9 cellular contexts compared by ENCODE assay signal in the genomic region with DNA sequence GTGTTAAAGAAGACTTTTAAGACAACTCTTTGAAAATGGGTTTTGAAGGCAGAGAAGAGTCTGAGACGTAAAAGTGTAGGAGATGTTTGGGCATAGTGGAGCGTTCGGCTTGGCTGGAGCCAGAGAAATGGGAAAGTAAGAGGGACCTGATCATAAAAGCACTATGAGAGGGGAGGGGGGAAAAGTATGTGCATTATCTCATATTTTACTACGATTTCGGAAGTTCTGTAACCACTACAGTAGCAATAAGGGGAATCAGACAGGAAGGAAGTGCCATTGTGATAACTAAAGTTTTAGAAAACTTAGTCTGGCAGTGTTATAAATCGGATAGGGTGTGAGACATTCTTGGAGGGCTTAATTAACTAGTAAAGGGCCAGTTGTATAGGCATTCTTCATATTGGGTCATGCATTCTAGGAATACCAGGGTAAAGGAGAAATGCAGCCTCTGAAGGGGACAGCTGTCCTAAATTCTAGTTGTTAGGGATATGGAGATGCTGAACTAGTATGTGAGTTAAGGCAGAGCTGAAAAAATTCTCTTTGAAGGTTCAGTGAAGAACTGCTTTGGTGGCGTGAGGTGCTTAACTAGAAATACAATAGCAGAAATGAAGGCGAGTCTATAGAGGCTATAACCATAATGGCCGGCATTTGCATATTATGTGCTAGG.
DNase-seq lines count a peak whose midpoint lies in the region; ATAC-seq and TF ChIP-seq lines count a peak whose summit lies in the region.
"Had no signal": no experiment of that assay in that cellular context is flagged by ENCODE, and none has a peak within 500 bp of the region (broad histone marks: within the 10 kb centered on the region; RNA-seq: fewer than 3 reads in every experiment).

No MANE protein-coding gene starts in this region.

- no peaks in the 10 kb centered on the region for H3K9me3 Mint-ChIP-seq in WTC11
- H3K9me3 Mint-ChIP-seq in stimulated activated effector memory CD8-positive, alpha-beta T cell treated with anti-CD3 and anti-CD28 coated beads, Interleukin-12 subunit alpha, Interleukin-12 subunit beta, amount 100 ng/mL, for 72 hours: peaks cover 8% of the 10 kb centered on the region

- H3K27me3 Mint-ChIP-seq in WTC11 (ENCODE audit: low read depth): peaks cover 3% of the 10 kb centered on the region; the same call in 1 of the 2 replicates

- H3K36me3 Mint-ChIP-seq in WTC11: no peaks in the 10 kb centered on the region
- no peaks in the 10 kb centered on the region for H3K36me3 Mint-ChIP-seq in stimulated activated effector memory CD8-positive, alpha-beta T cell treated with anti-CD3 and anti-CD28 coated beads, Interleukin-12 subunit alpha, Interleukin-12 subunit beta, amount 100 ng/mL, for 72 hours

- no peak for ATAC-seq in WTC11
- peak in 1 of 2 donors; percentile 4 for ATAC-seq in right cardiac atrium
- ATAC-seq in stimulated activated effector memory CD8-positive, alpha-beta T cell treated with anti-CD3 and anti-CD28 coated beads, Interleukin-12 subunit alpha, Interleukin-12 subunit beta, amount 100 ng/mL, for 72 hours: no peak
- no peak for ATAC-seq in sciatic nerve

- POLR2A ChIA-PET in WTC11 (lab: Charles Lee): no interaction called here

- no peaks in the 10 kb centered on the region for H3K9me3 ChIP-seq in right cardiac atrium (ENCODE audit: control insufficient read depth, low read length)

- H3K4me3 Mint-ChIP-seq in WTC11: peak overlapping the region; percentile 80
- peak overlapping the region; percentile 48 for H3K4me3 Mint-ChIP-seq in stimulated activated effector memory CD8-positive, alpha-beta T cell treated with anti-CD3 and anti-CD28 coated beads, Interleukin-12 subunit alpha, Interleukin-12 subunit beta, amount 100 ng/mL, for 72 hours
- H3K4me3 Mint-ChIP-seq: memory B cell had no signal

- CTCF ChIA-PET in WTC11 (lab: Charles Lee): interaction anchor here (0.9 kb wide), 1 partner anchor 141 kb away, joined by 3 read pairs; no protein-coding TSS in a partner anchor

- 52% methylated on average over 9 of the region's 9 CpGs for WGBS in right cardiac atrium

- intact Hi-C loops in right cardiac atrium (cut with DNase I) (no loop called here), sciatic nerve (cut with DNase I) (no loop called here)

- H3K27me3 ChIP-seq in right cardiac atrium (ENCODE audit: control insufficient read depth, insufficient read depth): no peaks in the 10 kb centered on the region

- H3K27ac ChIP-seq in right cardiac atrium (ENCODE audit: low read length): no peak overlapping the region

- peaks cover 19% of the 10 kb centered on the region for H3K4me1 Mint-ChIP-seq in WTC11
- H3K4me1 Mint-ChIP-seq in stimulated activated effector memory CD8-positive, alpha-beta T cell treated with anti-CD3 and anti-CD28 coated beads, Interleukin-12 subunit alpha, Interleukin-12 subunit beta, amount 100 ng/mL, for 72 hours: peaks cover 13% of the 10 kb centered on the region

- in situ Hi-C loops in GM13976 (cut with MboI; ENCODE audit: low sequenced_read_pairs, unreplicated experiment): no loop called here
- in situ Hi-C loops in GM13977 (cut with MboI; ENCODE audit: low pct_unique_long_range_greater_than_20kb, low sequenced_read_pairs, unreplicated experiment): no loop called here

- TF ChIP-seq CTCF in WTC11 (IDR thresholded peaks at IDR 0.05): no peak
- TF ChIP-seq CTCF in GM13976 (IDR thresholded peaks at IDR 0.05; ENCODE audit: borderline replicate concordance, control extremely low read depth, extremely low read depth, insufficient read depth, missing control alignments): no peak
- no peak for TF ChIP-seq CTCF in GM13977 (IDR thresholded peaks at IDR 0.05; ENCODE audit: extremely low read depth, insufficient read depth, missing control alignments)

- H3K27ac Mint-ChIP-seq in WTC11: peak overlapping the region; percentile 82; the same call in 1 of the 2 replicates
- H3K27ac Mint-ChIP-seq in stimulated activated effector memory CD8-positive, alpha-beta T cell treated with anti-CD3 and anti-CD28 coated beads, Interleukin-12 subunit alpha, Interleukin-12 subunit beta, amount 100 ng/mL, for 72 hours: no peak overlapping the region
- H3K27ac Mint-ChIP-seq: memory B cell had no signal

- DNase-seq in NCI-H526 (lab: John Stamatoyannopoulos, UW): peak; percentile 3 to 60
- DNase-seq in NCI-H526 treated with DMSO at 0.1 percent for 48 hours (lab: John Stamatoyannopoulos, UW): no peak
- DNase-seq in WTC11 (ENCODE audit: low spot score): no peak
- no peak for DNase-seq in right cardiac atrium
- no peak for DNase-seq in stimulated activated effector memory CD8-positive, alpha-beta T cell treated with anti-CD3 and anti-CD28 coated beads, Interleukin-12 subunit alpha, Interleukin-12 subunit beta, amount 100 ng/mL, for 72 hours (ENCODE audit: low spot score in 2 of 2)
- no peak for DNase-seq in GM13976 (ENCODE audit: low spot score)
- DNase-seq in GM13977 (ENCODE audit: low spot score): no peak
- no peak for DNase-seq in sciatic nerve (ENCODE audit: low spot score)

- no peaks in the 10 kb centered on the region for H3K4me1 ChIP-seq in right cardiac atrium (ENCODE audit: control insufficient read depth, insufficient read depth, low read length)

- H3K4me3 ChIP-seq in right cardiac atrium (ENCODE audit: low read length): peak overlapping the region; percentile 85

TF ChIP-seq in WTC11, 78 proteins besides CTCF, POLR2A, EP300 and RAD21:
- TF ChIP-seq GRHL2 (CRISPR knock-in tag; IDR thresholded peaks at IDR 0.05; ENCODE audit: insufficient replicate concordance, severe bottlenecking) (no peak), ESRRA (CRISPR knock-in tag; IDR thresholded peaks at IDR 0.05; ENCODE audit: borderline replicate concordance) (no peak), ZBTB21 (CRISPR knock-in tag; IDR thresholded peaks at IDR 0.05; ENCODE audit: borderline replicate concordance) (no peak)
TF ChIP-seq in WTC11: peak in this region for 0.

Comparison
In these comparisons a context has a peak if more than half of its experiments do, and no peak if none do; other contexts are left out.
1. DNase-seq: peak in NCI-H526 (2 of 2); none in NCI-H526 treated with DMSO at 0.1 percent for 48 hours (single experiment), WTC11 (single experiment), right cardiac atrium (0 of 3), stimulated activated effector memory CD8-positive, alpha-beta T cell treated with anti-CD3 and anti-CD28 coated beads, Interleukin-12 subunit alpha, Interleukin-12 subunit beta, amount 100 ng/mL, for 72 hours (0 of 2), GM13976 (single experiment), GM13977 (single experiment) and sciatic nerve (single experiment).